ENCODE assay signal across 33 cellular contexts in genomic region chr13:85441975-85442374, GRCh38.
"Had no signal": no experiment of that assay in that cellular context is flagged by ENCODE, and none has a peak within 500 bp of the region (broad histone marks: within the 10 kb centered on the region; RNA-seq: fewer than 3 reads in every experiment).

No MANE protein-coding gene starts in this region.

- H3K4me1 ChIP-seq: adrenal gland, body of pancreas, esophagus muscularis mucosa, foreskin keratinocyte, gastroesophageal sphincter, heart right ventricle had no signal

- H3K36me3 Mint-ChIP-seq: activated CD4-positive, alpha-beta memory T cell treated with anti-CD3 and anti-CD28 coated beads for 36 hours; activated CD8-positive, alpha-beta memory T cell treated with anti-CD3 and anti-CD28 coated beads, Interleukin-2, amount 10 ng/mL, durations not matched to agents 7 days and 5 days; activated naive CD4-positive, alpha-beta T cell treated with anti-CD3 and anti-CD28 coated beads, Interleukin-2, amount 50 U/mL, for 24 hours; activated naive CD8-positive, alpha-beta T cell treated with anti-CD3 and anti-CD28 coated beads for 36 hours had no signal

- DNase-seq: activated CD4-positive, alpha-beta memory T cell treated with anti-CD3 and anti-CD28 coated beads for 36 hours; activated CD4-positive, alpha-beta T cell treated with anti-CD3 and anti-CD28 coated beads for 36 hours; activated CD4-positive, alpha-beta T cell treated with anti-CD3 and anti-CD28 coated beads, Interleukin-2, amount 10 ng/mL, durations not matched to agents 24 days and 14 days; activated CD4-positive, CD25-positive, alpha-beta regulatory T cell; activated CD4-positive, CD25-positive, alpha-beta regulatory T cell treated with anti-CD3 and anti-CD28 coated beads, Interleukin-2, amount 50 U/mL, for 72 hours; activated CD8-positive, alpha-beta memory T cell treated with anti-CD3 and anti-CD28 coated beads, Interleukin-2, amount 10 ng/mL, durations not matched to agents 7 days and 5 days; activated CD8-positive, alpha-beta memory T cell treated with anti-CD3 and anti-CD28 coated beads, Interleukin-2, amount 50 U/mL, for 4 hours; activated CD8-positive, alpha-beta T cell treated with anti-CD3 and anti-CD28 coated beads, Interleukin-2, amount 10 ng/mL, durations not matched to agents 7 days and 5 days; activated effector memory CD4-positive, alpha-beta T cell treated with anti-CD3 and anti-CD28 coated beads, Interleukin-2, amount 50 U/mL, for 16 hours; activated naive CD4-positive, alpha-beta T cell treated with anti-CD3 and anti-CD28 coated beads for 36 hours; activated naive CD8-positive, alpha-beta T cell treated with anti-CD3 and anti-CD28 coated beads for 36 hours; activated naive CD8-positive, alpha-beta T cell treated with anti-CD3 and anti-CD28 coated beads, Interleukin-2, amount 50 U/mL, for 24 hours; activated T-cell treated with anti-CD3 and anti-CD28 coated beads, Interleukin-2, amount 50 U/mL, for 1 hour; activated T-cell treated with anti-CD3 and anti-CD28 coated beads, Interleukin-2, amount 50 U/mL, for 48 hours; adrenal gland; amygdala; aorta; body of pancreas; caudate nucleus; cortex of kidney; dermis blood vessel endothelial cell; effector CD4-positive, alpha-beta T cell; effector memory CD8-positive, alpha-beta T cell; erythroblast; foreskin keratinocyte; heart right ventricle; T-helper 17 cell had no signal

- H3K4me3 Mint-ChIP-seq: activated CD4-positive, alpha-beta memory T cell treated with anti-CD3 and anti-CD28 coated beads for 36 hours; activated CD4-positive, alpha-beta T cell treated with anti-CD3 and anti-CD28 coated beads for 36 hours; activated CD4-positive, alpha-beta T cell treated with anti-CD3 and anti-CD28 coated beads, Interleukin-2, amount 10 ng/mL, durations not matched to agents 24 days and 14 days; activated CD8-positive, alpha-beta memory T cell treated with anti-CD3 and anti-CD28 coated beads, Interleukin-2, amount 10 ng/mL, durations not matched to agents 7 days and 5 days; activated CD8-positive, alpha-beta T cell treated with anti-CD3 and anti-CD28 coated beads, Interleukin-2, amount 10 ng/mL, durations not matched to agents 7 days and 5 days; activated naive CD4-positive, alpha-beta T cell treated with anti-CD3 and anti-CD28 coated beads for 36 hours; activated naive CD4-positive, alpha-beta T cell treated with anti-CD3 and anti-CD28 coated beads, Interleukin-2, amount 50 U/mL, for 24 hours; activated naive CD8-positive, alpha-beta T cell treated with anti-CD3 and anti-CD28 coated beads for 36 hours; activated naive CD8-positive, alpha-beta T cell treated with anti-CD3 and anti-CD28 coated beads, Interleukin-2, amount 50 U/mL, for 24 hours; activated T-helper 1 cell treated with anti-CD3 and anti-CD28 coated beads, Interleukin-12 subunit alpha, Interleukin-12 subunit beta, Interleukin-2, Interleukin-4 antibody, amounts not matched to agents 30 ng/mL and 10 ng/mL and 1 ng/mL, durations not matched to agents 14 hours and 24 hours and 36 hours; effector memory CD8-positive, alpha-beta T cell; T-helper 17 cell had no signal

- H3K4me1 Mint-ChIP-seq: activated CD4-positive, alpha-beta T cell treated with anti-CD3 and anti-CD28 coated beads for 36 hours; activated CD4-positive, alpha-beta T cell treated with anti-CD3 and anti-CD28 coated beads, Interleukin-2, amount 10 ng/mL, durations not matched to agents 24 days and 14 days; activated CD8-positive, alpha-beta memory T cell treated with anti-CD3 and anti-CD28 coated beads, Interleukin-2, amount 10 ng/mL, durations not matched to agents 7 days and 5 days; activated naive CD4-positive, alpha-beta T cell treated with anti-CD3 and anti-CD28 coated beads, Interleukin-2, amount 50 U/mL, for 24 hours; activated naive CD8-positive, alpha-beta T cell treated with anti-CD3 and anti-CD28 coated beads for 36 hours; activated naive CD8-positive, alpha-beta T cell treated with anti-CD3 and anti-CD28 coated beads, Interleukin-2, amount 50 U/mL, for 24 hours; T-helper 17 cell had no signal

- H3K9me3 Mint-ChIP-seq: activated CD4-positive, alpha-beta memory T cell treated with anti-CD3 and anti-CD28 coated beads for 36 hours; activated CD4-positive, alpha-beta T cell treated with anti-CD3 and anti-CD28 coated beads, Interleukin-2, amount 10 ng/mL, durations not matched to agents 24 days and 14 days; activated naive CD4-positive, alpha-beta T cell treated with anti-CD3 and anti-CD28 coated beads for 36 hours; activated naive CD4-positive, alpha-beta T cell treated with anti-CD3 and anti-CD28 coated beads, Interleukin-2, amount 50 U/mL, for 24 hours; activated naive CD8-positive, alpha-beta T cell treated with anti-CD3 and anti-CD28 coated beads for 36 hours; activated naive CD8-positive, alpha-beta T cell treated with anti-CD3 and anti-CD28 coated beads, Interleukin-2, amount 50 U/mL, for 24 hours; activated T-helper 1 cell treated with anti-CD3 and anti-CD28 coated beads, Interleukin-12 subunit alpha, Interleukin-12 subunit beta, Interleukin-2, Interleukin-4 antibody, amounts not matched to agents 30 ng/mL and 10 ng/mL and 1 ng/mL, durations not matched to agents 14 hours and 24 hours and 36 hours; activated T-helper 2 cell treated with anti-CD3 and anti-CD28 coated beads, Interferon-gamma antibody, Interleukin-2, Interleukin-4, amounts not matched to agents 10 μg/mL and 5 μg/mL and 100 μg/mL, durations not matched to agents 14 hours and 24 hours and 36 hours had no signal

- H3K9me3 ChIP-seq: adrenal gland, body of pancreas, esophagus muscularis mucosa, gastroesophageal sphincter had no signal

- H3K4me3 ChIP-seq: adrenal gland, body of pancreas, esophagus muscularis mucosa, gastroesophageal sphincter, heart right ventricle had no signal

- H3K27ac Mint-ChIP-seq: activated CD4-positive, alpha-beta memory T cell treated with anti-CD3 and anti-CD28 coated beads for 36 hours; activated CD4-positive, alpha-beta T cell treated with anti-CD3 and anti-CD28 coated beads for 36 hours; activated CD4-positive, alpha-beta T cell treated with anti-CD3 and anti-CD28 coated beads, Interleukin-2, amount 10 ng/mL, durations not matched to agents 24 days and 14 days; activated CD8-positive, alpha-beta memory T cell treated with anti-CD3 and anti-CD28 coated beads, Interleukin-2, amount 10 ng/mL, durations not matched to agents 7 days and 5 days; activated CD8-positive, alpha-beta T cell treated with anti-CD3 and anti-CD28 coated beads, Interleukin-2, amount 10 ng/mL, durations not matched to agents 7 days and 5 days; activated naive CD4-positive, alpha-beta T cell treated with anti-CD3 and anti-CD28 coated beads for 36 hours; activated naive CD4-positive, alpha-beta T cell treated with anti-CD3 and anti-CD28 coated beads, Interleukin-2, amount 50 U/mL, for 24 hours; activated naive CD8-positive, alpha-beta T cell treated with anti-CD3 and anti-CD28 coated beads for 36 hours; activated naive CD8-positive, alpha-beta T cell treated with anti-CD3 and anti-CD28 coated beads, Interleukin-2, amount 50 U/mL, for 24 hours; activated T-helper 1 cell treated with anti-CD3 and anti-CD28 coated beads, Interleukin-12 subunit alpha, Interleukin-12 subunit beta, Interleukin-2, Interleukin-4 antibody, amounts not matched to agents 30 ng/mL and 10 ng/mL and 1 ng/mL, durations not matched to agents 14 hours and 24 hours and 36 hours; activated T-helper 2 cell treated with anti-CD3 and anti-CD28 coated beads, Interferon-gamma antibody, Interleukin-2, Interleukin-4, amounts not matched to agents 10 μg/mL and 5 μg/mL and 100 μg/mL, durations not matched to agents 14 hours and 24 hours and 36 hours; effector memory CD8-positive, alpha-beta T cell; T-helper 17 cell had no signal

- H3K36me3 ChIP-seq: adrenal gland, esophagus muscularis mucosa, gastroesophageal sphincter, heart right ventricle had no signal

- H3K27me3 Mint-ChIP-seq: activated CD4-positive, alpha-beta memory T cell treated with anti-CD3 and anti-CD28 coated beads for 36 hours; activated CD4-positive, alpha-beta T cell treated with anti-CD3 and anti-CD28 coated beads for 36 hours; activated CD4-positive, alpha-beta T cell treated with anti-CD3 and anti-CD28 coated beads, Interleukin-2, amount 10 ng/mL, durations not matched to agents 24 days and 14 days; activated CD8-positive, alpha-beta memory T cell treated with anti-CD3 and anti-CD28 coated beads, Interleukin-2, amount 10 ng/mL, durations not matched to agents 7 days and 5 days; activated naive CD4-positive, alpha-beta T cell treated with anti-CD3 and anti-CD28 coated beads, Interleukin-2, amount 50 U/mL, for 24 hours; activated naive CD8-positive, alpha-beta T cell treated with anti-CD3 and anti-CD28 coated beads for 36 hours; activated naive CD8-positive, alpha-beta T cell treated with anti-CD3 and anti-CD28 coated beads, Interleukin-2, amount 50 U/mL, for 24 hours; effector memory CD8-positive, alpha-beta T cell; T-helper 17 cell had no signal

- ATAC-seq: activated CD4-positive, alpha-beta T cell treated with anti-CD3 and anti-CD28 coated beads for 36 hours; activated CD8-positive, alpha-beta memory T cell treated with anti-CD3 and anti-CD28 coated beads, Interleukin-2, amount 10 ng/mL, durations not matched to agents 7 days and 5 days; activated CD8-positive, alpha-beta T cell treated with anti-CD3 and anti-CD28 coated beads, Interleukin-2, amount 10 ng/mL, durations not matched to agents 7 days and 5 days; activated naive CD8-positive, alpha-beta T cell treated with anti-CD3 and anti-CD28 coated beads, Interleukin-2, amount 50 U/mL, for 24 hours; body of pancreas; effector memory CD8-positive, alpha-beta T cell; foreskin keratinocyte; gastroesophageal sphincter; heart right ventricle; T-helper 17 cell had no signal

- FAIRE-seq: colon had no signal

- H3K27me3 ChIP-seq: adrenal gland, body of pancreas, esophagus muscularis mucosa, foreskin keratinocyte, gastroesophageal sphincter, heart right ventricle had no signal

- H3K27ac ChIP-seq: adrenal gland, body of pancreas, esophagus muscularis mucosa, foreskin keratinocyte, gastroesophageal sphincter, heart right ventricle had no signal
